27 cellular contexts compared by ENCODE assay signal in genomic region chr3:25304916-25305315, GRCh38.
"Had no signal": no experiment of that assay in that cellular context is flagged by ENCODE, and none has a peak within 500 bp of the region (broad histone marks: within the 10 kb centered on the region; RNA-seq: fewer than 3 reads in every experiment).

No MANE protein-coding gene starts in this region.

- H3K27ac Mint-ChIP-seq: activated CD4-positive, alpha-beta T cell treated with anti-CD3 and anti-CD28 coated beads, Interleukin-2, amount 10 ng/mL, durations not matched to agents 7 days and 5 days; activated CD8-positive, alpha-beta T cell treated with anti-CD3 and anti-CD28 coated beads for 36 hours; activated naive CD8-positive, alpha-beta T cell; activated T-helper 17 cell treated with anti-CD3 and anti-CD28 coated beads, Interleukin-2, amount 50 U/mL, for 72 hours; dendritic cell treated with granulocyte-macrophage colony-stimulating factor and Interleukin-4, amounts not matched to agents 40 ng/mL and 50 ng/mL, for 4 days had no signal

- H3K36me3 ChIP-seq: brain microvascular endothelial cell, esophagus muscularis mucosa, gastrocnemius medialis, heart right ventricle had no signal

- H3K27ac ChIP-seq: brain microvascular endothelial cell, coronary artery, dorsolateral prefrontal cortex, esophagus muscularis mucosa, foreskin keratinocyte, gastrocnemius medialis, heart right ventricle had no signal

- H3K4me3 Mint-ChIP-seq: activated CD4-positive, alpha-beta T cell treated with anti-CD3 and anti-CD28 coated beads, Interleukin-2, amount 10 ng/mL, durations not matched to agents 7 days and 5 days; activated CD8-positive, alpha-beta T cell treated with anti-CD3 and anti-CD28 coated beads for 36 hours; activated naive CD8-positive, alpha-beta T cell; activated T-cell treated with anti-CD3 and anti-CD28 coated beads, Interleukin-2, amount 50 U/mL, for 4 hours; activated T-helper 17 cell treated with anti-CD3 and anti-CD28 coated beads, Interleukin-2, amount 50 U/mL, for 72 hours; central memory CD8-positive, alpha-beta T cell; dendritic cell treated with granulocyte-macrophage colony-stimulating factor and Interleukin-4, amounts not matched to agents 40 ng/mL and 50 ng/mL, for 4 days had no signal

- H3K27me3 ChIP-seq: brain microvascular endothelial cell, dorsolateral prefrontal cortex, esophagus muscularis mucosa, foreskin keratinocyte, gastrocnemius medialis, heart right ventricle had no signal

- ATAC-seq: activated CD8-positive, alpha-beta T cell treated with anti-CD3 and anti-CD28 coated beads for 36 hours; activated T-cell treated with anti-CD3 and anti-CD28 coated beads, Interleukin-2, amount 50 U/mL, for 4 hours; activated T-helper 17 cell treated with anti-CD3 and anti-CD28 coated beads, Interleukin-2, amount 50 U/mL, for 72 hours; foreskin keratinocyte; gastrocnemius medialis; heart right ventricle had no signal

- H3K36me3 Mint-ChIP-seq: activated naive CD8-positive, alpha-beta T cell had no signal

- H3K4me1 ChIP-seq: esophagus muscularis mucosa, foreskin keratinocyte, gastrocnemius medialis, heart right ventricle had no signal

- H3K4me1 Mint-ChIP-seq: activated CD4-positive, alpha-beta T cell treated with anti-CD3 and anti-CD28 coated beads, Interleukin-2, amount 10 ng/mL, durations not matched to agents 7 days and 5 days; activated T-helper 17 cell treated with anti-CD3 and anti-CD28 coated beads, Interleukin-2, amount 50 U/mL, for 72 hours; central memory CD8-positive, alpha-beta T cell had no signal

- H3K27me3 Mint-ChIP-seq: activated CD4-positive, alpha-beta T cell treated with anti-CD3 and anti-CD28 coated beads, Interleukin-2, amount 10 ng/mL, durations not matched to agents 7 days and 5 days; activated CD8-positive, alpha-beta T cell treated with anti-CD3 and anti-CD28 coated beads for 36 hours; activated naive CD8-positive, alpha-beta T cell; activated T-helper 17 cell treated with anti-CD3 and anti-CD28 coated beads, Interleukin-2, amount 50 U/mL, for 72 hours; central memory CD8-positive, alpha-beta T cell; dendritic cell treated with granulocyte-macrophage colony-stimulating factor and Interleukin-4, amounts not matched to agents 40 ng/mL and 50 ng/mL, for 4 days had no signal

- DNase-seq: activated CD4-positive, alpha-beta T cell treated with anti-CD3 and anti-CD28 coated beads for 1 hour; activated CD4-positive, alpha-beta T cell treated with anti-CD3 and anti-CD28 coated beads for 4 hours; activated CD4-positive, alpha-beta T cell treated with anti-CD3 and anti-CD28 coated beads, Interleukin-2, amount 10 ng/mL, durations not matched to agents 7 days and 5 days; activated CD4-positive, alpha-beta T cell treated with anti-CD3 and anti-CD28 coated beads, Interleukin-2, amount 50 U/mL, for 4 hours; activated CD8-positive, alpha-beta memory T cell treated with anti-CD3 and anti-CD28 coated beads for 24 hours; activated CD8-positive, alpha-beta T cell treated with anti-CD3 and anti-CD28 coated beads for 36 hours; activated effector memory CD4-positive, alpha-beta T cell treated with Interleukin-2 at 50 U/mL for 16 hours; activated gamma-delta T cell treated with Interleukin-2 at 50 U/mL for 16 hours; activated naive CD4-positive, alpha-beta T cell treated with anti-CD3 and anti-CD28 coated beads, Interleukin-2, amount 50 U/mL, for 16 hours; activated naive CD4-positive, alpha-beta T cell treated with Interleukin-2 at 50 U/mL for 16 hours; activated T-cell treated with anti-CD3 and anti-CD28 coated beads, Interleukin-2, amount 50 U/mL, for 4 hours; amniotic stem cell; anterior cingulate cortex; brain microvascular endothelial cell; dorsolateral prefrontal cortex; effector memory CD4-positive, alpha-beta T cell; erythroblast; foreskin keratinocyte; gastrocnemius medialis; heart right ventricle; T-helper 2 cell had no signal

- H3K9me3 ChIP-seq: esophagus muscularis mucosa, gastrocnemius medialis, heart right ventricle had no signal

- H3K9me3 Mint-ChIP-seq: activated CD4-positive, alpha-beta T cell treated with anti-CD3 and anti-CD28 coated beads, Interleukin-2, amount 10 ng/mL, durations not matched to agents 7 days and 5 days; activated CD8-positive, alpha-beta T cell treated with anti-CD3 and anti-CD28 coated beads for 36 hours; activated T-cell treated with anti-CD3 and anti-CD28 coated beads, Interleukin-2, amount 50 U/mL, for 4 hours had no signal

- H3K4me3 ChIP-seq: coronary artery, dorsolateral prefrontal cortex, esophagus muscularis mucosa, gastrocnemius medialis, heart right ventricle had no signal
